Comparison of ENCODE assay signal across 8 cellular contexts in the genomic region with DNA sequence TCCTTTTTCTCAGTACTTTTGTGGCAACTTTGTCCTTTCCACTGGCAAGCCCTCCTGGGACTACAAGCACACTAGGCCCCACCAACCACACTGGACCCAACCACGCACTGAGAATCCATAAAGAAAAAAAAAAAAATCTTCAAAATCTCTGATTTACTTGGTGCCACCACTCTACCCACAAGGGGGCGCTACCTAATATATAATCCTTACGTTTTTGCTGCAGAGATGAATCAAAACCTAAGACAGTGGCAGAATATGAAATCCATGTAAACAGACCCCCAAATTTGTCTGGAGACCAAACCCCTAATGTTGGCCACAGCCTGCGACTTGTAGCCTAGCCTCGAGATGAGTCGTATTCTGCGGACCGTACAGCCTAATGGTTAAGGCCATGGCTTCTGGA.
DNase-seq lines count a peak whose midpoint lies in the region; ATAC-seq and TF ChIP-seq lines count a peak whose summit lies in the region.

No MANE protein-coding gene starts in this region.

- H3K36me3 ChIP-seq in heart left ventricle = no peaks in the 10 kb centered on the region
- no peaks in the 10 kb centered on the region for H3K36me3 ChIP-seq in gastrocnemius medialis

- no peaks in the 10 kb centered on the region for H3K9me3 ChIP-seq in heart left ventricle
- no peaks in the 10 kb centered on the region for H3K9me3 ChIP-seq in gastrocnemius medialis

- TF ChIP-seq CTCF in heart left ventricle (IDR thresholded peaks at IDR 0.05) (peak in 11 of 12 donors; percentile 6 to 56 (median 31)), choroid plexus epithelial cell (conservative IDR thresholded peaks at IDR 0.05; ENCODE audit: low read depth, low read length) (peak; percentile 36), gastrocnemius medialis (IDR thresholded peaks at IDR 0.05 in 4 of 5, conservative IDR thresholded peaks at IDR 0.05 in 1 of 5) (peak in 3 of 5 experiments; percentile 25 to 53 (median 38))

- intact Hi-C loops in heart left ventricle (cut with DNase I) (loop anchor here in 1 of 10 donors (10.0 kb wide), 1 partner anchor 640 kb away; no protein-coding TSS in a partner anchor), left ventricle myocardium superior (cut with micrococcal nuclease) (no loop called here), gastrocnemius medialis (cut with DNase I; ENCODE audit: low total_unique reads) (loop anchor here (1.0 kb wide), 1 partner anchor 9 kb away; no protein-coding TSS in a partner anchor)

- H3K27ac ChIP-seq in heart left ventricle = no peak overlapping the region
- H3K27ac ChIP-seq in gastrocnemius medialis = peak overlapping the region; percentile 55 to 73 (median 66)

- peaks cover 0 to 48% (median 0%) of the 10 kb centered on the region in 9 donors for H3K27me3 ChIP-seq in heart left ventricle
- H3K27me3 ChIP-seq in gastrocnemius medialis = peaks cover 0 to 3% (median 0%) of the 10 kb centered on the region in 3 donors

- DNase-seq in heart left ventricle = no peak
- no peak for DNase-seq in left ventricle myocardium superior
- peak; percentile 2 for DNase-seq in NCI-H2171 (lab: John Stamatoyannopoulos, UW)
- peak; percentile 12 for DNase-seq in choroid plexus epithelial cell (ENCODE audit: low read depth)
- DNase-seq in gastrocnemius medialis = no peak

- WGBS in heart left ventricle, 4 donors = 39 to 48% (median 44%) methylated on average over 8 of the region's 8 CpGs

- in situ Hi-C loops in gastrocnemius medialis (cut with MboI; ENCODE audit: low sequenced_read_pairs in 4 of 4) = loop anchor here in 3 of 4 donors (25.0 kb wide), 1 partner anchor 643 kb away; no protein-coding TSS in a partner anchor

- H3K4me1 ChIP-seq in heart left ventricle (no peaks in the 10 kb centered on the region), gastrocnemius medialis (peaks cover 0 to 13% of the 10 kb centered on the region in 2 donors)

- ATAC-seq in heart left ventricle (no peak), left ventricle myocardium superior (no peak), gastrocnemius medialis (no peak), GM21723 (IDR thresholded peaks at IDR 0.05; ENCODE audit: unreplicated experiment) (no peak), HG03108 (IDR thresholded peaks at IDR 0.05; ENCODE audit: unreplicated experiment) (no peak), HG03095 (IDR thresholded peaks at IDR 0.05; ENCODE audit: unreplicated experiment) (no peak)

- TF ChIP-seq POLR2A in heart left ventricle (IDR thresholded peaks at IDR 0.05) (no peak), gastrocnemius medialis (IDR thresholded peaks at IDR 0.05) (no peak)

- H3K4me3 ChIP-seq in heart left ventricle (no peak overlapping the region), choroid plexus epithelial cell (ENCODE audit: low read depth, low read length) (no peak overlapping the region), gastrocnemius medialis (no peak overlapping the region)

Comparison
In these comparisons a context has a peak if more than half of its experiments do, and no peak if none do; other contexts are left out.
1. DNase-seq: peak in NCI-H2171 (single experiment) and choroid plexus epithelial cell (single experiment); none in heart left ventricle (0 of 5), left ventricle myocardium superior (single experiment) and gastrocnemius medialis (0 of 2).
2. H3K27ac ChIP-seq: peak in gastrocnemius medialis (4 of 4); none in heart left ventricle (0 of 12).
3. Peak in every context shown above with its lines, with median percentiles within 50 percentile points of each other: CTCF ChIP-seq.